In genomic region chr22:41446639-41447434, GRCh38 we compare ENCODE assay signal across 1 cellular context.
A peak's percentile ranks its signal among the peaks of the same experiment; 100 is the strongest.
TF ChIP-seq lines count a peak whose summit lies in the region.

A gene with protein sequence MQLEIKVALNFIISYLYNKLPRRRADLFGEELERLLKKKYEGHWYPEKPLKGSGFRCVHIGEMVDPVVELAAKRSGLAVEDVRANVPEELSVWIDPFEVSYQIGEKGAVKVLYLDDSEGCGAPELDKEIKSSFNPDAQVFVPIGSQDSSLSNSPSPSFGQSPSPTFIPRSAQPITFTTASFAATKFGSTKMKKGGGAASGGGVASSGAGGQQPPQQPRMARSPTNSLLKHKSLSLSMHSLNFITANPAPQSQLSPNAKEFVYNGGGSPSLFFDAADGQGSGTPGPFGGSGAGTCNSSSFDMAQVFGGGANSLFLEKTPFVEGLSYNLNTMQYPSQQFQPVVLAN (minus strand): TSS chr22:41446801. CDS start chr22:41437345, 9,456 bp downstream.

TF ChIP-seq in HepG2, 621 proteins besides CTCF, POLR2A, EP300 and RAD21 (continued from another document and continues in another):
- TF ChIP-seq, protein P1, sequence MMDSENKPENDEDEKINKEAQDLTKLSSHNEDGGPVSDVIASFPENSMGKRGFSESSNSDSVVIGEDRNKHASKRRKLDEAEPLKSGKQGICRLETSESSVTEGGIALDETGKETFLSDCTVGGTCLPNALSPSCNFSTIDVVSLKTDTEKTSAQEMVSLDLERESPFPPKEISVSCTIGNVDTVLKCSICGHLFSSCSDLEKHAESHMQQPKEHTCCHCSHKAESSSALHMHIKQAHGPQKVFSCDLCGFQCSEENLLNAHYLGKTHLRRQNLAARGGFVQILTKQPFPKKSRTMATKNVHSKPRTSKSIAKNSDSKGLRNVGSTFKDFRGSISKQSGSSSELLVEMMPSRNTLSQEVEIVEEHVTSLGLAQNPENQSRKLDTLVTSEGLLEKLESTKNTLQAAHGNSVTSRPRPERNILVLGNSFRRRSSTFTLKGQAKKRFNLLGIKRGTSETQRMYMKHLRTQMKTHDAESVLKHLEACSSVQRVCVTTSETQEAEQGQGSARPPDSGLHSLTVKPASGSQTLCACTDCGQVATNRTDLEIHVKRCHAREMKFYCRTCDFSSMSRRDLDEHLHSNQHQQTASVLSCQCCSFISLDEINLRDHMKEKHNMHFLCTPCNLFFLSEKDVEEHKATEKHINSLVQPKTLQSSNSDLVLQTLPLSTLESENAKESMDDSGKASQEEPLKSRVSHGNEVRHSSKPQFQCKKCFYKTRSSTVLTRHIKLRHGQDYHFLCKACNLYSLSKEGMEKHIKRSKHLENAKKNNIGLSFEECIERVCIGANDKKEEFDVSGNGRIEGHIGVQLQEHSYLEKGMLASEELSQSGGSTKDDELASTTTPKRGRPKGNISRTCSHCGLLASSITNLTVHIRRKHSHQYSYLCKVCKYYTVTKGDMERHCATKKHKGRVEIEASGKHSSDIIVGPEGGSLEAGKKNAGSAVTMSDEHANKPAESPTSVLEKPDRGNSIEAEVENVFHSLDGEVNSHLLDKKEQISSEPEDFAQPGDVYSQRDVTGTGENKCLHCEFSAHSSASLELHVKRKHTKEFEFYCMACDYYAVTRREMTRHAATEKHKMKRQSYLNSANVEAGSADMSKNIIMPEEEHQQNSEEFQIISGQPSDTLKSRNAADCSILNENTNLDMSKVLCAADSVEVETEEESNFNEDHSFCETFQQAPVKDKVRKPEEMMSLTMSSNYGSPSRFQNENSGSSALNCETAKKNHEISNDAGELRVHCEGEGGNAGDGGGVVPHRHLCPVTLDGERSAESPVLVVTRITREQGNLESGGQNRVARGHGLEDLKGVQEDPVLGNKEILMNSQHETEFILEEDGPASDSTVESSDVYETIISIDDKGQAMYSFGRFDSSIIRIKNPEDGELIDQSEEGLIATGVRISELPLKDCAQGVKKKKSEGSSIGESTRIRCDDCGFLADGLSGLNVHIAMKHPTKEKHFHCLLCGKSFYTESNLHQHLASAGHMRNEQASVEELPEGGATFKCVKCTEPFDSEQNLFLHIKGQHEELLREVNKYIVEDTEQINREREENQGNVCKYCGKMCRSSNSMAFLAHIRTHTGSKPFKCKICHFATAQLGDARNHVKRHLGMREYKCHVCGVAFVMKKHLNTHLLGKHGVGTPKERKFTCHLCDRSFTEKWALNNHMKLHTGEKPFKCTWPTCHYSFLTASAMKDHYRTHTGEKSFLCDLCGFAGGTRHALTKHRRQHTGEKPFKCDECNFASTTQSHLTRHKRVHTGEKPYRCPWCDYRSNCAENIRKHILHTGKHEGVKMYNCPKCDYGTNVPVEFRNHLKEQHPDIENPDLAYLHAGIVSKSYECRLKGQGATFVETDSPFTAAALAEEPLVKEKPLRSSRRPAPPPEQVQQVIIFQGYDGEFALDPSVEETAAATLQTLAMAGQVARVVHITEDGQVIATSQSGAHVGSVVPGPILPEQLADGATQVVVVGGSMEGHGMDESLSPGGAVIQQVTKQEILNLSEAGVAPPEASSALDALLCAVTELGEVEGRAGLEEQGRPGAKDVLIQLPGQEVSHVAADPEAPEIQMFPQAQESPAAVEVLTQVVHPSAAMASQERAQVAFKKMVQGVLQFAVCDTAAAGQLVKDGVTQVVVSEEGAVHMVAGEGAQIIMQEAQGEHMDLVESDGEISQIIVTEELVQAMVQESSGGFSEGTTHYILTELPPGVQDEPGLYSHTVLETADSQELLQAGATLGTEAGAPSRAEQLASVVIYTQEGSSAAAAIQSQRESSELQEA (CRISPR knock-in tag; IDR thresholded peaks at IDR 0.05; ENCODE audit: not compliant biosample characterization), result no peak
- TF ChIP-seq SMAD1 (CRISPR knock-in tag; IDR thresholded peaks at IDR 0.05; ENCODE audit: borderline replicate concordance, low read depth) (peak; percentile 60), KDM5A (IDR thresholded peaks at IDR 0.05; ENCODE audit: borderline replicate concordance, low read length) (no peak; the same call in 1 of the 2 replicates), SIX4 (CRISPR knock-in tag; IDR thresholded peaks at IDR 0.05) (peak; percentile 68), ZNF101 (CRISPR knock-in tag; IDR thresholded peaks at IDR 0.05; ENCODE audit: borderline replicate concordance, low read depth) (peak; percentile 85; the same call in 1 of the 2 replicates), EED (CRISPR knock-in tag; IDR thresholded peaks at IDR 0.05) (peak; percentile 80; the same call in 1 of the 2 replicates), YY1 (IDR thresholded peaks at IDR 0.05; ENCODE audit: insufficient read depth, insufficient replicate concordance, low read depth, low read length) (peak; percentile 87), BRF2 (CRISPR knock-in tag; IDR thresholded peaks at IDR 0.05) (peak; percentile 88; the same call in 1 of the 2 replicates), SNAPC2 (CRISPR knock-in tag; IDR thresholded peaks at IDR 0.05) (no peak), PRMT3 (CRISPR knock-in tag; IDR thresholded peaks at IDR 0.05; ENCODE audit: borderline replicate concordance, low read depth) (peak; percentile 82; the same call in 1 of the 2 replicates), ZNF850 (CRISPR knock-in tag; conservative IDR thresholded peaks at IDR 0.05) (peak; percentile 11; the same call in 1 of the 2 replicates), ZBTB3 (CRISPR knock-in tag; IDR thresholded peaks at IDR 0.05; ENCODE audit: borderline replicate concordance, low read depth) (peak; percentile 95), RNF2 (conservative IDR thresholded peaks at IDR 0.05; ENCODE audit: low read depth) (no peak; the same call in 1 of the 2 replicates), ZNF710 (CRISPR knock-in tag; IDR thresholded peaks at IDR 0.05; ENCODE audit: borderline replicate concordance) (no peak; the same call in 1 of the 2 replicates), SP5 (CRISPR knock-in tag; IDR thresholded peaks at IDR 0.05; ENCODE audit: borderline replicate concordance, low read depth) (peak; percentile 87), ARNT2 (CRISPR knock-in tag; IDR thresholded peaks at IDR 0.05; ENCODE audit: low read depth) (peak; percentile 98), ETV6 (CRISPR knock-in tag; conservative IDR thresholded peaks at IDR 0.05) (peak; percentile 83), FOSL1 (CRISPR knock-in tag; IDR thresholded peaks at IDR 0.05; ENCODE audit: borderline replicate concordance) (no peak), DRAP1 (CRISPR knock-in tag; IDR thresholded peaks at IDR 0.05) (peak; percentile 98), ZBTB20 (CRISPR knock-in tag; IDR thresholded peaks at IDR 0.05; ENCODE audit: borderline replicate concordance, low read depth) (peak; percentile 78; the same call in 1 of the 2 replicates), ATF1 (CRISPR knock-in tag; IDR thresholded peaks at IDR 0.05) (peak; percentile 78), ZNF772 (CRISPR knock-in tag; IDR thresholded peaks at IDR 0.05) (peak; percentile 98), MIER3 (CRISPR knock-in tag; IDR thresholded peaks at IDR 0.05; ENCODE audit: borderline replicate concordance) (peak; percentile 96), TOE1 (CRISPR knock-in tag; IDR thresholded peaks at IDR 0.05) (peak; percentile 97), NONO (IDR thresholded peaks at IDR 0.05) (no peak), NONO (CRISPR knock-in tag; conservative IDR thresholded peaks at IDR 0.05) (peak; percentile 99), KLF11 (CRISPR knock-in tag; IDR thresholded peaks at IDR 0.05) (peak; percentile 94; the same call in 1 of the 2 replicates), FOSL2 (CRISPR knock-in tag; IDR thresholded peaks at IDR 0.05) (peak; percentile 80), CREB1 (IDR thresholded peaks at IDR 0.05) (peak; percentile 87), CREB1 (CRISPR knock-in tag; IDR thresholded peaks at IDR 0.05) (peak; percentile 77), AHR (CRISPR knock-in tag; IDR thresholded peaks at IDR 0.05) (peak; percentile 87), ZNF574 (CRISPR knock-in tag; IDR thresholded peaks at IDR 0.05) (peak; percentile 96), PAX8 (CRISPR knock-in tag; IDR thresholded peaks at IDR 0.05; ENCODE audit: borderline replicate concordance) (peak; percentile 94)
- TF ChIP-seq, protein P2, sequence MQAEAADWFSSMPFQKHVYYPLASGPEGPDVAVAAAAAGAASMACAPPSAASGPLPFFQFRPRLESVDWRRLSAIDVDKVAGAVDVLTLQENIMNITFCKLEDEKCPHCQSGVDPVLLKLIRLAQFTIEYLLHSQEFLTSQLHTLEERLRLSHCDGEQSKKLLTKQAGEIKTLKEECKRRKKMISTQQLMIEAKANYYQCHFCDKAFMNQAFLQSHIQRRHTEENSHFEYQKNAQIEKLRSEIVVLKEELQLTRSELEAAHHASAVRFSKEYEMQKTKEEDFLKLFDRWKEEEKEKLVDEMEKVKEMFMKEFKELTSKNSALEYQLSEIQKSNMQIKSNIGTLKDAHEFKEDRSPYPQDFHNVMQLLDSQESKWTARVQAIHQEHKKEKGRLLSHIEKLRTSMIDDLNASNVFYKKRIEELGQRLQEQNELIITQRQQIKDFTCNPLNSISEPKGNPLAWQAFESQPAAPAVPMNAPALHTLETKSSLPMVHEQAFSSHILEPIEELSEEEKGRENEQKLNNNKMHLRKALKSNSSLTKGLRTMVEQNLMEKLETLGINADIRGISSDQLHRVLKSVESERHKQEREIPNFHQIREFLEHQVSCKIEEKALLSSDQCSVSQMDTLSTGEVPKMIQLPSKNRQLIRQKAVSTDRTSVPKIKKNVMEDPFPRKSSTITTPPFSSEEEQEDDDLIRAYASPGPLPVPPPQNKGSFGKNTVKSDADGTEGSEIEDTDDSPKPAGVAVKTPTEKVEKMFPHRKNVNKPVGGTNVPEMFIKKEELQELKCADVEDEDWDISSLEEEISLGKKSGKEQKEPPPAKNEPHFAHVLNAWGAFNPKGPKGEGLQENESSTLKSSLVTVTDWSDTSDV (CRISPR knock-in tag; IDR thresholded peaks at IDR 0.05), result peak; percentile 65; the same call in 1 of the 2 replicates
- TF ChIP-seq, protein P3, sequence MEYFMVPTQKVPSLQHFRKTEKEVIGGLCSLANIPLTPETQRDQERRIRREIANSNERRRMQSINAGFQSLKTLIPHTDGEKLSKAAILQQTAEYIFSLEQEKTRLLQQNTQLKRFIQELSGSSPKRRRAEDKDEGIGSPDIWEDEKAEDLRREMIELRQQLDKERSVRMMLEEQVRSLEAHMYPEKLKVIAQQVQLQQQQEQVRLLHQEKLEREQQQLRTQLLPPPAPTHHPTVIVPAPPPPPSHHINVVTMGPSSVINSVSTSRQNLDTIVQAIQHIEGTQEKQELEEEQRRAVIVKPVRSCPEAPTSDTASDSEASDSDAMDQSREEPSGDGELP (IDR thresholded peaks at IDR 0.05; ENCODE audit: borderline replicate concordance, low read depth), result peak; percentile 67; the same call in 1 of the 2 replicates
